In genomic region chr16:48383877-48384304, GRCh38 we compare ENCODE assay signal across 8 cellular contexts. TPM values are rescaled to one million over a fixed set of nuclear protein-coding genes. Genes with fewer than 3 reads are reported as not detected.
DNase-seq lines count a peak whose midpoint lies in the region; ATAC-seq and TF ChIP-seq lines count a peak whose summit lies in the region.

No MANE protein-coding gene starts in this region.

- peaks cover 24% of the 10 kb centered on the region for H3K4me1 ChIP-seq in CD8-positive, alpha-beta T cell (ENCODE audit: insufficient read depth, low read length)
- H3K4me1 ChIP-seq in HUES64 (ENCODE audit: insufficient read depth, low read length): peaks cover 27% of the 10 kb centered on the region
- peaks cover 63% of the 10 kb centered on the region for H3K4me1 ChIP-seq in left ventricle myocardium inferior

- CTCF ChIA-PET in CD8-positive, alpha-beta T cell (lab: Charles Lee): interaction anchor here (0.6 to 2.1 kb wide), 4 partner anchors 9 to 245 kb away, joined by 3 to 7 read pairs (median 4); no protein-coding TSS in a partner anchor
- CTCF ChIA-PET in HEK293T (lab: Yijun Ruan, JAX): interaction anchor here (0.6 kb wide), 1 partner anchor 13 kb away, joined by 3 read pairs; no protein-coding TSS in a partner anchor

- no peak for ATAC-seq in CD8-positive, alpha-beta T cell
- peak; percentile 35 for ATAC-seq in sciatic nerve

- H3K27ac Mint-ChIP-seq in CD8-positive, alpha-beta T cell: peak overlapping the region; percentile 70

- H3K4me1 Mint-ChIP-seq in CD8-positive, alpha-beta T cell (ENCODE audit: low read depth): peaks cover 38% of the 10 kb centered on the region

- peak overlapping the region; percentile 50 for H3K4me3 ChIP-seq in CD8-positive, alpha-beta T cell (ENCODE audit: low read depth, low read length)
- H3K4me3 ChIP-seq in HUES64 (ENCODE audit: low read length) (peak overlapping the region; percentile 81), left ventricle myocardium inferior (peak overlapping the region; percentile 93)

- WGBS in HUES64: 3% methylated on average over 6 of the region's 6 CpGs

- H3K9me3 Mint-ChIP-seq in CD8-positive, alpha-beta T cell: no peaks in the 10 kb centered on the region

- H3K9ac ChIP-seq in HUES64 (ENCODE audit: low read depth, low read length): peak overlapping the region; percentile 91

- intact Hi-C loops in CD8-positive, alpha-beta T cell (cut with DNase I, micrococcal nuclease): loop anchor here (1.0 to 10.0 kb wide), 10 partner anchors 18 to 1709 kb away; partner anchors contain the start of genes ABCC11 (in 1 of the 2), C16orf87 (in 1 of the 2), DNAJA2 (in 1 of the 2) and ITFG1 (in 1 of the 2)
- intact Hi-C loops in left ventricle myocardium inferior (cut with micrococcal nuclease): loop anchor here (10.0 kb wide), 1 partner anchor 231 kb away; the partner anchor contains the start of gene N4BP1
- intact Hi-C loops in sciatic nerve (cut with DNase I): no loop called here

- no peaks in the 10 kb centered on the region for H3K9me3 ChIP-seq in CD8-positive, alpha-beta T cell (ENCODE audit: low read length)
- no peaks in the 10 kb centered on the region for H3K9me3 ChIP-seq in HUES64 (ENCODE audit: insufficient read depth, low read depth, low read length)
- no peaks in the 10 kb centered on the region for H3K9me3 ChIP-seq in left ventricle myocardium inferior (replicated peaks)

- no peak for DNase-seq in CD8-positive, alpha-beta T cell
- DNase-seq in activated T-cell treated with anti-CD3 and anti-CD28 coated beads, Interleukin-2, amount 50 U/mL, for 48 hours: peak; percentile 33
- DNase-seq in left ventricle myocardium inferior (no peak), sciatic nerve (ENCODE audit: low spot score) (no peak), HEK293T (ENCODE audit: extremely low spot score) (no peak), DMS153 treated with DMSO at 0.1 percent for 48 hours (lab: John Stamatoyannopoulos, UW; ENCODE audit: unreplicated experiment) (no peak)
- DNase-seq in NK-92 treated with Interleukin-12 subunit alpha and Interleukin-12 subunit beta, amount 100 ng/mL, for 24 hours (lab: John Stamatoyannopoulos, UW): no peak

- H3K27me3 Mint-ChIP-seq in CD8-positive, alpha-beta T cell (ENCODE audit: low read depth): no peaks in the 10 kb centered on the region

- peaks cover 4% of the 10 kb centered on the region for H3K36me3 Mint-ChIP-seq in CD8-positive, alpha-beta T cell

- H3K27me3 ChIP-seq in CD8-positive, alpha-beta T cell (ENCODE audit: insufficient read depth, low read length): no peaks in the 10 kb centered on the region
- H3K27me3 ChIP-seq in HUES64 (ENCODE audit: insufficient read depth, low read length): no peaks in the 10 kb centered on the region
- H3K27me3 ChIP-seq in left ventricle myocardium inferior (ENCODE audit: low read depth): no peaks in the 10 kb centered on the region

- H3K27ac ChIP-seq in CD8-positive, alpha-beta T cell (ENCODE audit: low read depth, low read length): peak overlapping the region; percentile 25
- H3K27ac ChIP-seq in HUES64 (ENCODE audit: low read depth, low read length) (peak overlapping the region; percentile 90), left ventricle myocardium inferior (replicated peaks) (peak overlapping the region; percentile 97)

- no peak for TF ChIP-seq CTCF in CD8-positive, alpha-beta T cell (IDR thresholded peaks at IDR 0.05)
- TF ChIP-seq CTCF in left ventricle myocardium inferior (IDR thresholded peaks at IDR 0.05; ENCODE audit: borderline replicate concordance): no peak

- POLR2A ChIA-PET in CD8-positive, alpha-beta T cell (lab: Charles Lee): interaction anchor here (0.7 to 2.4 kb wide), 8 partner anchors 10 to 1593 kb away, joined by 3 to 10 read pairs (median 5); no protein-coding TSS in a partner anchor
- POLR2A ChIA-PET in HEK293T (lab: Yijun Ruan, JAX): interaction anchor here (3.6 kb wide), 1 partner anchor 18 kb away, joined by 44 read pairs; no protein-coding TSS in a partner anchor

- H3K4me3 Mint-ChIP-seq in CD8-positive, alpha-beta T cell: peak overlapping the region; percentile 86

- no peaks in the 10 kb centered on the region for H3K36me3 ChIP-seq in CD8-positive, alpha-beta T cell (ENCODE audit: insufficient read depth, low read length)
- H3K36me3 ChIP-seq in HUES64 (ENCODE audit: insufficient read depth, low read length): no peaks in the 10 kb centered on the region
- no peaks in the 10 kb centered on the region for H3K36me3 ChIP-seq in left ventricle myocardium inferior

TF ChIP-seq in HEK293T, 16 proteins besides CTCF, POLR2A, EP300 and RAD21:
- TF ChIP-seq CTBP1 (IDR thresholded peaks at IDR 0.05; ENCODE audit: borderline replicate concordance) (no peak), LEF1 (IDR thresholded peaks at IDR 0.05; ENCODE audit: borderline replicate concordance) (no peak), HDGF (IDR thresholded peaks at IDR 0.05; ENCODE audit: borderline replicate concordance) (no peak), NFRKB (IDR thresholded peaks at IDR 0.05) (no peak), SUZ12 (IDR thresholded peaks at IDR 0.05) (no peak), FOXK2 (IDR thresholded peaks at IDR 0.05) (no peak), ELF4 (IDR thresholded peaks at IDR 0.05) (no peak), ZNF384 (IDR thresholded peaks at IDR 0.05) (no peak), SP1 (IDR thresholded peaks at IDR 0.05) (no peak), TARDBP (IDR thresholded peaks at IDR 0.05) (no peak)

RNA-seq across cellular contexts. Expression of gene SIAH1, which starts 1.3 kb away (rescaled TPM):
- 10 to 100 TPM; 28.1 to 34.8 TPM for total RNA-seq in CD8-positive, alpha-beta T cell
- 36.8 TPM for polyA plus RNA-seq in HUES64 (2013, experiment 1 of 2)
- polyA plus RNA-seq in HUES64 (2013, experiment 2 of 2): 40.1 TPM
- total RNA-seq in left ventricle myocardium inferior (11.5 TPM), sciatic nerve (37.2 TPM)

Comparison
In these comparisons a context has a peak if more than half of its experiments do, and no peak if none do; other contexts are left out.
1. DNase-seq: peak in activated T-cell treated with anti-CD3 and anti-CD28 coated beads, Interleukin-2, amount 50 U/mL, for 48 hours (2 of 2); none in CD8-positive, alpha-beta T cell (0 of 7), left ventricle myocardium inferior (single experiment), sciatic nerve (single experiment), HEK293T (single experiment), NK-92 treated with Interleukin-12 subunit alpha and Interleukin-12 subunit beta, amount 100 ng/mL, for 24 hours (single experiment) and DMS153 treated with DMSO at 0.1 percent for 48 hours (single experiment).
2. H3K27ac ChIP-seq: peak in every context shown above with its lines; median percentile 97 in left ventricle myocardium inferior; 90 in HUES64; 25 in CD8-positive, alpha-beta T cell.
3. Peak in every context shown above with its lines, with median percentiles within 50 percentile points of each other: H3K4me3 ChIP-seq.